In genomic region chr11:68461284-68461861, GRCh38 we compare ENCODE assay signal across 8 cellular contexts. TPM values are rescaled to one million over a fixed set of nuclear protein-coding genes. Genes with fewer than 3 reads are reported as not detected.
DNase-seq lines count a peak whose midpoint lies in the region; TF ChIP-seq lines count a peak whose summit lies in the region.

No MANE protein-coding gene starts in this region.

- no peak overlapping the region for H2BK15ac ChIP-seq in mesendoderm (replicated peaks; ENCODE audit: low read depth)

- H3K9ac ChIP-seq in mesendoderm (ENCODE audit: low read length) = peak overlapping the region; percentile 92

- peak overlapping the region; percentile 92 for H2BK120ac ChIP-seq in mesendoderm (ENCODE audit: low read depth, low read length)

- peak overlapping the region; percentile 99 for H3K4me2 ChIP-seq in mesendoderm (ENCODE audit: low read length)

- H3K18ac ChIP-seq in mesendoderm (ENCODE audit: low read length) = peak overlapping the region; percentile 99

- peak overlapping the region; percentile 45 for H2BK5ac ChIP-seq in mesendoderm (ENCODE audit: low read length)

- no peak overlapping the region for H2AK5ac ChIP-seq in mesendoderm (ENCODE audit: low read length)

- TF ChIP-seq POLR2A in vagina (IDR thresholded peaks at IDR 0.05) = no peak

- H3K79me1 ChIP-seq in mesendoderm (ENCODE audit: low read length) = no peaks in the 10 kb centered on the region

- WGBS in mesendoderm (ENCODE audit: extremely low coverage, insufficient coverage, low lambda C conversion rate) = no CpG with 5 or more reads among the region's 22 CpGs

- no peak overlapping the region for H4K8ac ChIP-seq in mesendoderm (ENCODE audit: low read depth, low read length)

- H4K5ac ChIP-seq in mesendoderm (ENCODE audit: low read length) = no peak overlapping the region

- H3K27me3 ChIP-seq in mesendoderm (ENCODE audit: insufficient read depth, low read length, poor library complexity) = no peaks in the 10 kb centered on the region
- H3K27me3 ChIP-seq in vagina = no peaks in the 10 kb centered on the region

- no peaks in the 10 kb centered on the region for H3K36me3 ChIP-seq in mesendoderm (ENCODE audit: control insufficient read depth, insufficient read depth, low read length)
- H3K36me3 ChIP-seq in vagina = no peaks in the 10 kb centered on the region

- H3K56ac ChIP-seq in mesendoderm (ENCODE audit: low read length) = peak overlapping the region; percentile 97

- DNase-seq in NCI-H2081 (lab: John Stamatoyannopoulos, UW) (peak; percentile 16 to 27), NCI-H2081 treated with DMSO at 0.1 percent for 48 hours (lab: John Stamatoyannopoulos, UW) (no peak), NCI-H526 treated with DMSO at 0.1 percent for 48 hours (lab: John Stamatoyannopoulos, UW) (peak; percentile 45), cardiac fibroblast (ENCODE audit: low read depth in 2 of 2) (peak in 1 of 2 donors; percentile 52), mesendoderm (peak; percentile 81), vagina (ENCODE audit: extremely low spot score in 2 of 2) (no peak), islet precursor cell (no peak), OCI-M2 (lab: John Stamatoyannopoulos, UW; ENCODE audit: unreplicated experiment) (no peak)

- H3K79me2 ChIP-seq in mesendoderm (ENCODE audit: control insufficient read depth, insufficient read depth, low read length) = peaks cover 55% of the 10 kb centered on the region

- TF ChIP-seq CTCF in cardiac fibroblast (IDR thresholded peaks at IDR 0.05; ENCODE audit: low read depth, low read length) (no peak), vagina (IDR thresholded peaks at IDR 0.05) (no peak)

- peak overlapping the region; percentile 66 for H3K23ac ChIP-seq in mesendoderm (ENCODE audit: low read length)

- H3K4me1 ChIP-seq in mesendoderm (ENCODE audit: control insufficient read depth, low read depth, low read length) (peaks cover 5% of the 10 kb centered on the region), vagina (peaks cover 49% of the 10 kb centered on the region)

- H3K4me3 ChIP-seq in cardiac fibroblast (replicated peaks in 1 of 2; ENCODE audit: low read depth in 2 of 2, low read length in 2 of 2) = peak overlapping the region; percentile 75 to 78
- peak overlapping the region; percentile 99 for H3K4me3 ChIP-seq in mesendoderm (ENCODE audit: low read length)
- H3K4me3 ChIP-seq in vagina = peak overlapping the region; percentile 86 to 98

- H3K4ac ChIP-seq in mesendoderm (ENCODE audit: low read depth, low read length) = peak overlapping the region; percentile 100

- H3K27ac ChIP-seq in mesendoderm (ENCODE audit: low read depth, low read length) (peak overlapping the region; percentile 95), vagina (peak overlapping the region; percentile 98)

- no peaks in the 10 kb centered on the region for H3K9me3 ChIP-seq in vagina

- intact Hi-C loops in vagina (cut with DNase I) = no loop called here

RNA-seq across cellular contexts. Expression of gene PPP6R3, which starts 0.8 kb away (rescaled TPM):
- polyA plus RNA-seq in mesendoderm (2013, experiment 1 of 2) = 92.3 TPM
- polyA plus RNA-seq in mesendoderm (2013, experiment 2 of 2) = 93.3 TPM
- 121 TPM for total RNA-seq in vagina

Comparison
In these comparisons a context has a peak if more than half of its experiments do, and no peak if none do; other contexts are left out.
1. DNase-seq: peak in NCI-H2081 (2 of 2), NCI-H526 treated with DMSO at 0.1 percent for 48 hours (single experiment) and mesendoderm (single experiment); none in NCI-H2081 treated with DMSO at 0.1 percent for 48 hours (single experiment), vagina (0 of 2), islet precursor cell (single experiment) and OCI-M2 (single experiment).
2. Peak in every context shown above with its lines, with median percentiles within 50 percentile points of each other: H3K4me3 ChIP-seq.